Comparison of ENCODE assay signal across 8 cellular contexts in the genomic region with DNA sequence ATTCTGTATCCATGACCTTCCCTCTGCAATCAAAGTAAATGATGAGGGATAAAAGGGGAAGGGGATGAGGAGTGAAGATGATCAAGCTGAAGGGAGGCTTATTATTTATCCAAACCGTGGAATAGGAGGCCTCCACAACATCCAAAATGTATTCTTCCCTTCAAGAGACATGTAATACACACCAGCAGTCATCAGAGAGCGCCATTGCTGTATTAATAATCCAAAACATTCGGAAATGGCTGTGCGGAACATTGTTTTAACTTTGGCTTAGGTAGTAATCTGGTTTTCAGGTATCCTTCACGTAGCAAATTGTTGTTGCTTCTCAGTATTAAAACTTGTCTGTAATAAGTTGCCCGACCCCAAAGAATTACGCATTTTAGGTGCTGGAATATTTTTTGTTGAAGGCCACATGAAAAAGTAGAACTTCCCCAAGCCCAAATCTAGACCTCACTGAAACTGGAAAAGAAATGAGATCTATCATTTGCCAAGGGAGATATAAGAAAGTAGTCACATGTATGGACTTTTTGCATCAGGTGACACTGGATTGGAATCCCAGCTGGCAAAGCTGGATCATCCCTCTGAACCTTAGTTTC. TPM values are rescaled to one million over a fixed set of nuclear protein-coding genes. Genes with fewer than 3 reads are reported as not detected.
A peak's percentile ranks its signal among the peaks of the same experiment; 100 is the strongest.
DNase-seq lines count a peak whose midpoint lies in the region; ATAC-seq and TF ChIP-seq lines count a peak whose summit lies in the region.

No MANE protein-coding gene starts in this region.

- no peak overlapping the region for H3K4me3 Mint-ChIP-seq in activated CD4-positive, alpha-beta T cell treated with anti-CD3 and anti-CD28 coated beads, Interleukin-2, amount 10 ng/mL, durations not matched to agents 24 days and 14 days

- no peak overlapping the region for H3K4me3 ChIP-seq in epithelial cell of esophagus (ENCODE audit: low read length)
- H3K4me3 ChIP-seq in neutrophil (ENCODE audit: low read depth in 1 of 2, low read length in 1 of 2), result no peak overlapping the region

- H3K36me3 Mint-ChIP-seq in activated CD4-positive, alpha-beta T cell treated with anti-CD3 and anti-CD28 coated beads, Interleukin-2, amount 10 ng/mL, durations not matched to agents 24 days and 14 days (ENCODE audit: low read depth), result peaks cover 8% of the 10 kb centered on the region

- no peaks in the 10 kb centered on the region for H3K27me3 Mint-ChIP-seq in activated CD4-positive, alpha-beta T cell treated with anti-CD3 and anti-CD28 coated beads, Interleukin-2, amount 10 ng/mL, durations not matched to agents 24 days and 14 days

- H3K9me3 Mint-ChIP-seq in activated CD4-positive, alpha-beta T cell treated with anti-CD3 and anti-CD28 coated beads, Interleukin-2, amount 10 ng/mL, durations not matched to agents 24 days and 14 days, result no peaks in the 10 kb centered on the region

- H3K27ac ChIP-seq in neutrophil, result no peak overlapping the region

- in situ Hi-C loops in GM13976 (cut with MboI; ENCODE audit: low sequenced_read_pairs, unreplicated experiment), result loop anchor here (5.0 to 25.0 kb wide), 2 partner anchors 348 to 693 kb away; no protein-coding TSS in a partner anchor

- TF ChIP-seq CTCF in GM13976 (IDR thresholded peaks at IDR 0.05; ENCODE audit: borderline replicate concordance, control extremely low read depth, extremely low read depth, insufficient read depth, missing control alignments) (peak; percentile 75), epithelial cell of esophagus (IDR thresholded peaks at IDR 0.05; ENCODE audit: insufficient read depth, low read depth, low read length, missing control alignments) (peak; percentile 82), neutrophil (IDR thresholded peaks at IDR 0.05) (peak; percentile 89)

- intact Hi-C loops in activated CD4-positive, alpha-beta T cell treated with anti-CD3 and anti-CD28 coated beads, Interleukin-2, amount 10 ng/mL, durations not matched to agents 24 days and 14 days (cut with micrococcal nuclease), result loop anchor here (1.0 to 10.0 kb wide), 4 partner anchors 306 to 844 kb away; a partner anchor contains a TSS

- no peaks in the 10 kb centered on the region for H3K36me3 ChIP-seq in neutrophil

- ATAC-seq in HG03571 (IDR thresholded peaks at IDR 0.05; ENCODE audit: unreplicated experiment) (no peak), GM18868 (IDR thresholded peaks at IDR 0.05; ENCODE audit: unreplicated experiment) (no peak)

- no peak overlapping the region for H3K27ac Mint-ChIP-seq in activated CD4-positive, alpha-beta T cell treated with anti-CD3 and anti-CD28 coated beads, Interleukin-2, amount 10 ng/mL, durations not matched to agents 24 days and 14 days

- DNase-seq in Ammon's horn (ENCODE audit: low spot score) (peak; percentile 77), GM13976 (ENCODE audit: low spot score) (peak; percentile 76), NCI-H2196 treated with DMSO at 0.1 percent for 48 hours (lab: John Stamatoyannopoulos, UW; ENCODE audit: unreplicated experiment) (peak; percentile 52), epithelial cell of esophagus (ENCODE audit: low read depth) (peak; percentile 69)
- peak; percentile 87 for DNase-seq in activated CD4-positive, alpha-beta T cell treated with anti-CD3 and anti-CD28 coated beads, Interleukin-2, amount 10 ng/mL, durations not matched to agents 24 days and 14 days

- no peaks in the 10 kb centered on the region for H3K27me3 ChIP-seq in neutrophil

- H3K4me1 Mint-ChIP-seq in activated CD4-positive, alpha-beta T cell treated with anti-CD3 and anti-CD28 coated beads, Interleukin-2, amount 10 ng/mL, durations not matched to agents 24 days and 14 days, result peaks cover 26% of the 10 kb centered on the region

- H3K9me3 ChIP-seq in neutrophil, result no peaks in the 10 kb centered on the region

- peaks cover 21 to 23% of the 10 kb centered on the region in 2 experiments for H3K4me1 ChIP-seq in neutrophil (ENCODE audit: control insufficient read depth in 1 of 2, insufficient read depth in 1 of 2, low read depth in 1 of 2, low read length in 1 of 2)

RNA-seq across cellular contexts. Expression of a gene that starts 2.6 kb away (rescaled TPM):
- total RNA-seq in activated CD4-positive, alpha-beta T cell treated with anti-CD3 and anti-CD28 coated beads, Interleukin-2, amount 10 ng/mL, durations not matched to agents 24 days and 14 days, result 31.2 and 32.6 TPM in 2 replicates
